12 cellular contexts compared by ENCODE assay signal in the genomic region with DNA sequence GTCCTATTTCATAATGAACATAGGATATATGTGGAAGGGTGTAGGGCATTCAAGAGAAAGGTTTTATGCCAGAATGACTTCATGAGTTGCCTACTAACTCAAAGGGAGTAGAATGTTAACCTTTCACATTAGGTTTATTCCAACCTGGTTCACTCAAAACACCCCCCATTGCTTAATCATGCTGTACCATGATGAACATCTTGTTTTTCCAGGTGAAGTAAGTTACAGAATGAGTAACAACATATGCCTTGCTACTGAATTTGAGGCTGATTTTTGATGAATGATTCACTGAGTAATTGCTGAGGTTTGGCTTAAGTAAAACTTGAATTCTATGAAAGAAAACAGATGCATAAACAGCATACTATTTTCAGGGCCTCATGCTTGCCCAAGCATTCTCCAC. TPM values are rescaled to one million over a fixed set of nuclear protein-coding genes. Genes with fewer than 3 reads are reported as not detected.
DNase-seq lines count a peak whose midpoint lies in the region; ATAC-seq and TF ChIP-seq lines count a peak whose summit lies in the region.
"Had no signal": no experiment of that assay in that cellular context is flagged by ENCODE, and none has a peak within 500 bp of the region (broad histone marks: within the 10 kb centered on the region; RNA-seq: fewer than 3 reads in every experiment).

No MANE protein-coding gene starts in this region.

- intact Hi-C loops in mucosa of descending colon (cut with DNase I, micrococcal nuclease) = loop anchor here in 1 of 2 donors (10.0 kb wide), 1 partner anchor 157 kb away; no protein-coding TSS in a partner anchor

- H3K9me3 ChIP-seq in SK-N-SH = no peaks in the 10 kb centered on the region
- no peaks in the 10 kb centered on the region for H3K9me3 ChIP-seq in mucosa of descending colon
- H3K9me3 ChIP-seq: ascending aorta, thoracic aorta had no signal

- no peak for TF ChIP-seq CTCF in SK-N-SH (IDR thresholded peaks at IDR 0.05)
- TF ChIP-seq CTCF in choroid plexus epithelial cell (conservative IDR thresholded peaks at IDR 0.05; ENCODE audit: low read depth, low read length) = no peak
- no peak for TF ChIP-seq CTCF in mucosa of descending colon (IDR thresholded peaks at IDR 0.05)

- TF ChIP-seq RAD21 in SK-N-SH (IDR thresholded peaks at IDR 0.05; ENCODE audit: low read length) = no peak

- DNase-seq in SK-N-SH (no peak), HT1080 (ENCODE audit: low read depth) (peak; percentile 68), choroid plexus epithelial cell (ENCODE audit: low read depth) (peak; percentile 64), renal cortical epithelial cell (ENCODE audit: low read depth) (peak; percentile 100), mucosa of descending colon (no peak)
- no peak for DNase-seq in activated CD4-positive, alpha-beta T cell treated with anti-CD3 and anti-CD28 coated beads, Interleukin-2, amount 50 U/mL, for 48 hours

- H3K4me3 ChIP-seq in SK-N-SH (ENCODE audit: low read depth in 2 of 2, low read length in 1 of 2) = no peak overlapping the region
- no peak overlapping the region for H3K4me3 ChIP-seq in choroid plexus epithelial cell (ENCODE audit: low read depth, low read length)
- no peak overlapping the region for H3K4me3 ChIP-seq in mucosa of descending colon
- H3K4me3 ChIP-seq: ascending aorta, thoracic aorta had no signal

- H3K9ac ChIP-seq in SK-N-SH = no peak overlapping the region

- H2AFZ ChIP-seq in SK-N-SH (ENCODE audit: low read depth) = no peak overlapping the region

- POLR2A ChIA-PET in SK-N-SH (lab: Yijun Ruan, JAX) = no interaction called here

- TF ChIP-seq EP300 in SK-N-SH (IDR thresholded peaks at IDR 0.05; ENCODE audit: borderline replicate concordance in 1 of 2, low read depth in 1 of 2, low read length in 1 of 2) = no peak

- no peak overlapping the region for H3K4me2 ChIP-seq in SK-N-SH

- H3K79me2 ChIP-seq in SK-N-SH (ENCODE audit: insufficient read depth) = no peaks in the 10 kb centered on the region

- no peaks in the 10 kb centered on the region for H3K9me2 ChIP-seq in SK-N-SH

- CTCF ChIA-PET in SK-N-SH (lab: Yijun Ruan, JAX) = no interaction called here

- H3F3A ChIP-seq in SK-N-SH (replicated peaks; ENCODE audit: insufficient read depth) = peaks cover 6% of the 10 kb centered on the region

- H3K27ac ChIP-seq in SK-N-SH (ENCODE audit: low read depth in 2 of 2, low read length in 1 of 2) = no peak overlapping the region
- H3K27ac ChIP-seq: 22Rv1, ascending aorta, thoracic aorta had no signal

- H3K4me1 ChIP-seq in SK-N-SH (ENCODE audit: control insufficient read depth in 1 of 2, insufficient read depth in 2 of 2, low read depth in 1 of 2, low read length in 1 of 2) = peaks cover 0 to 10% of the 10 kb centered on the region in 2 experiments; a peak in 1 of 4 replicates
- no peaks in the 10 kb centered on the region for H3K4me1 ChIP-seq in mucosa of descending colon (ENCODE audit: low read depth)
- H3K4me1 ChIP-seq: ascending aorta had no signal

- ATAC-seq in SK-N-SH treated with all-trans-retinoic acid at 6 μM for 48 hours (no peak), GM19351 (IDR thresholded peaks at IDR 0.05; ENCODE audit: unreplicated experiment) (no peak), mucosa of descending colon (no peak)

- H4K20me1 ChIP-seq in SK-N-SH (ENCODE audit: insufficient read depth) = no peaks in the 10 kb centered on the region

- no peaks in the 10 kb centered on the region for H3K27me3 ChIP-seq in SK-N-SH (ENCODE audit: insufficient read depth)
- H3K27me3 ChIP-seq: ascending aorta had no signal

- H3K36me3 ChIP-seq in SK-N-SH (replicated peaks in 1 of 2; ENCODE audit: control insufficient read depth in 1 of 2, insufficient read depth in 2 of 2, low read length in 1 of 2) (no peaks in the 10 kb centered on the region), mucosa of descending colon (ENCODE audit: low read depth) (no peaks in the 10 kb centered on the region)
- H3K36me3 ChIP-seq: ascending aorta, thoracic aorta had no signal

TF ChIP-seq in SK-N-SH, 30 proteins besides CTCF, POLR2A, EP300 and RAD21:
- TF ChIP-seq TCF12 (IDR thresholded peaks at IDR 0.05) (0 out of 2 replicates have a peak, but pooled peaks have one; percentile 28), MEF2A (IDR thresholded peaks at IDR 0.05; ENCODE audit: borderline replicate concordance, low read depth) (no peak)
TF ChIP-seq in SK-N-SH: peak in this region for 1.

TF ChIP-seq in SK-N-SH treated with all-trans-retinoic acid at 6 μM for 48 hours, 23 proteins besides CTCF, POLR2A, EP300 and RAD21:
- TF ChIP-seq, protein P1, sequence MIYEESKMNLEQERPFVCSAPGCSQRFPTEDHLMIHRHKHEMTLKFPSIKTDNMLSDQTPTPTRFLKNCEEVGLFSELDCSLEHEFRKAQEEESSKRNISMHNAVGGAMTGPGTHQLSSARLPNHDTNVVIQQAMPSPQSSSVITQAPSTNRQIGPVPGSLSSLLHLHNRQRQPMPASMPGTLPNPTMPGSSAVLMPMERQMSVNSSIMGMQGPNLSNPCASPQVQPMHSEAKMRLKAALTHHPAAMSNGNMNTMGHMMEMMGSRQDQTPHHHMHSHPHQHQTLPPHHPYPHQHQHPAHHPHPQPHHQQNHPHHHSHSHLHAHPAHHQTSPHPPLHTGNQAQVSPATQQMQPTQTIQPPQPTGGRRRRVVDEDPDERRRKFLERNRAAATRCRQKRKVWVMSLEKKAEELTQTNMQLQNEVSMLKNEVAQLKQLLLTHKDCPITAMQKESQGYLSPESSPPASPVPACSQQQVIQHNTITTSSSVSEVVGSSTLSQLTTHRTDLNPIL (CRISPR knock-in tag; IDR thresholded peaks at IDR 0.05; ENCODE audit: low read depth) = no peak
- TF ChIP-seq ZNF565 (CRISPR knock-in tag; conservative IDR thresholded peaks at IDR 0.05; ENCODE audit: low read depth) = no peak
- TF ChIP-seq PPARA (CRISPR knock-in tag; IDR thresholded peaks at IDR 0.05; ENCODE audit: borderline replicate concordance) = no peak
- TF ChIP-seq TCF4 (CRISPR knock-in tag; IDR thresholded peaks at IDR 0.05; ENCODE audit: borderline replicate concordance) = no peak

RNA-seq across cellular contexts. Expression of a gene that starts 5.9 kb away (rescaled TPM):
- polyA plus RNA-seq in SK-N-SH (2012; rRNA removed) = 0.02 TPM in 2 replicates
- 0.05 and 0.10 TPM in 2 replicates for polyA plus RNA-seq in SK-N-SH (2012; cell fraction: cytosol; rRNA removed)
- 0.02 TPM in 1 of 2 replicates, not detected in the other for polyA plus RNA-seq in SK-N-SH (2012; cell fraction: nucleus; rRNA removed)
- not detected in 2 replicates for total RNA-seq in HT1080 (2014; rRNA removed; shearing (Covaris generic))
- 0.02 TPM in 1 of 2 replicates, not detected in the other for polyA plus RNA-seq in HT1080 (2015; cell fraction: cytosol; rRNA removed)
- polyA plus RNA-seq in HT1080 (2015; cell fraction: nucleus; rRNA removed) = not detected in 2 replicates
- 30.2 and 41.8 TPM in 2 replicates for total RNA-seq in renal cortical epithelial cell
- total RNA-seq in mucosa of descending colon = not detected
- total RNA-seq: ascending aorta; T-helper 2 cell treated with Interferon-gamma antibody and Interleukin-4, amounts not matched to agents 100 ng/mL and 5 ng/mL, for 36 hours; thoracic aorta had no signal

RNA-seq across cellular contexts. Expression of a gene that starts 59.8 kb away (rescaled TPM):
- 0.82 and 1.8 TPM in 2 replicates for polyA plus RNA-seq in SK-N-SH (2012; rRNA removed)
- polyA plus RNA-seq in SK-N-SH (2012; cell fraction: cytosol; rRNA removed) = 2.4 and 2.6 TPM in 2 replicates
- 1.4 and 2.0 TPM in 2 replicates for polyA plus RNA-seq in SK-N-SH (2012; cell fraction: nucleus; rRNA removed)
- total RNA-seq in HT1080 (2014; rRNA removed; shearing (Covaris generic)) = 0.20 and 0.37 TPM in 2 replicates
- polyA plus RNA-seq in HT1080 (2015; cell fraction: cytosol; rRNA removed) = 0.01 and 0.02 TPM in 2 replicates
- 0.06 and 0.18 TPM in 2 replicates for polyA plus RNA-seq in HT1080 (2015; cell fraction: nucleus; rRNA removed)
- 195 and 218 TPM in 2 replicates for total RNA-seq in renal cortical epithelial cell
- total RNA-seq in mucosa of descending colon = 1 to 10 TPM in 1 of 3 donors, under 1 TPM in 2; 0.57 to 4.3 (median 0.78) TPM

Comparison
In these comparisons a context has a peak if more than half of its experiments do, and no peak if none do; other contexts are left out.
1. DNase-seq: peak in HT1080 (single experiment), choroid plexus epithelial cell (single experiment) and renal cortical epithelial cell (single experiment); none in SK-N-SH (single experiment), mucosa of descending colon (0 of 3) and activated CD4-positive, alpha-beta T cell treated with anti-CD3 and anti-CD28 coated beads, Interleukin-2, amount 50 U/mL, for 48 hours (0 of 2).
2. RNA of a gene that starts 5.9 kb away (total RNA-seq): 30.2 to 41.8 TPM in renal cortical epithelial cell; not detected in HT1080 and not detected in mucosa of descending colon; every median in the first group is over 10 times any median in the second.
3. RNA of a gene that starts 59.8 kb away (total RNA-seq): 195 to 218 TPM in renal cortical epithelial cell; 0.57 to 4.3 TPM in mucosa of descending colon and 0.20 to 0.37 TPM in HT1080; every median in the first group is over 10 times any median in the second.